23 cellular contexts compared by ENCODE assay signal in the genomic region with DNA sequence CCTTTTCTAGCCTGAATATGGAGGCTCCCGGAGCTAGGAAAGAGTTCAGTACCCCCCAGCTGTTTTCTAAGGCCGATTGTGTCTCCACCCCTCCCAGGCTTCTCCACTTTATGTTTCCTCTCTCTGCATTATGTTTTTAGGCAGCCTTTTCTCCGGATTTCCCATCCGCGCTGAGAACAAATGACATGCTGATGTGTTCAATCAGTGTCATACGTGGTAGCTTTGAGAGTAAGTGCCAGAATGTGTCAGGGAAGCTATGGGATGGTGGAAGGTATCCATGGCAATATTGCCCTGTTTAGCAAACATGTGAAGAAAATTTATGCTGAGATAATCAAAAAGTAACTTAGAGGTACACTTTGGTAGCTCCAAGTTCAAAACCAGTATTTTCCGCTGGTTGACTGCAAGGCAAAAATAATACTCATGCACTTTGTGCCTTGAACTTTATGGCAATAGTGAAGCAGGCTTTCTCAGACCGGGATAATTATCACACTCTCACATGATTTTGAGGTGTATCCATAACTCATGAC. TPM values are rescaled to one million over a fixed set of nuclear protein-coding genes. Genes with fewer than 3 reads are reported as not detected.
"Had no signal": no experiment of that assay in that cellular context is flagged by ENCODE, and none has a peak within 500 bp of the region (broad histone marks: within the 10 kb centered on the region; RNA-seq: fewer than 3 reads in every experiment).

No MANE protein-coding gene starts in this region.

- H3K4me3 Mint-ChIP-seq: naive thymus-derived CD4-positive, alpha-beta T cell; neural crest cell had no signal

- H3K36me3 Mint-ChIP-seq: naive thymus-derived CD4-positive, alpha-beta T cell had no signal

- H3K4me1 ChIP-seq: thyroid gland, upper lobe of left lung had no signal

- H2AFZ ChIP-seq: hepatocyte had no signal

- H3K4me2 ChIP-seq: hepatocyte, smooth muscle cell had no signal

- H3K79me2 ChIP-seq: hepatocyte had no signal

- H3K27ac Mint-ChIP-seq: naive thymus-derived CD4-positive, alpha-beta T cell had no signal

- FAIRE-seq: kidney had no signal

- H3K9me3 ChIP-seq: ovary, right atrium auricular region, suprapubic skin, thyroid gland, upper lobe of left lung, uterus had no signal

- H3K27me3 ChIP-seq: hepatocyte, ovary, right atrium auricular region, suprapubic skin, thyroid gland, upper lobe of left lung, uterus had no signal

- H3K27ac ChIP-seq: hepatocyte, ovary, thyroid gland, upper lobe of left lung, uterus had no signal

- DNase-seq: cortex of kidney; foreskin melanocyte; head of caudate nucleus; kidney; left cardiac atrium; left ventricle myocardium superior; naive thymus-derived CD4-positive, alpha-beta T cell; nucleus accumbens; ovary; stimulated activated CD4-positive, alpha-beta T cell treated with anti-CD3 and anti-CD28 coated beads, Interleukin-2, amount 100 ng/mL, for 48 hours; stimulated activated naive CD4-positive, alpha-beta T cell treated with Interleukin-2 at 50 U/mL for 16 hours; thyroid gland; upper lobe of left lung; uterus had no signal

- H3K36me3 ChIP-seq: ovary, right atrium auricular region, suprapubic skin, thyroid gland, upper lobe of left lung, uterus had no signal

- H3K4me3 ChIP-seq: hepatocyte, lung, ovary, right atrium auricular region, smooth muscle cell, suprapubic skin, thyroid gland, upper lobe of left lung, uterus had no signal

- H3K4me1 Mint-ChIP-seq: naive thymus-derived CD4-positive, alpha-beta T cell had no signal

RNA-seq across cellular contexts. Expression of gene LECT2, which starts 36.7 kb away (rescaled TPM):
- total RNA-seq: kidney; left cardiac atrium; left ventricle myocardium superior; lung; mesenteric fat pad; mononuclear cell; naive thymus-derived CD4-positive, alpha-beta T cell; neural crest cell; ovary; posterior vena cava; right atrium auricular region; smooth muscle cell; suprapubic skin; thyroid gland; upper lobe of left lung; uterus had no signal
